In the genomic region with DNA sequence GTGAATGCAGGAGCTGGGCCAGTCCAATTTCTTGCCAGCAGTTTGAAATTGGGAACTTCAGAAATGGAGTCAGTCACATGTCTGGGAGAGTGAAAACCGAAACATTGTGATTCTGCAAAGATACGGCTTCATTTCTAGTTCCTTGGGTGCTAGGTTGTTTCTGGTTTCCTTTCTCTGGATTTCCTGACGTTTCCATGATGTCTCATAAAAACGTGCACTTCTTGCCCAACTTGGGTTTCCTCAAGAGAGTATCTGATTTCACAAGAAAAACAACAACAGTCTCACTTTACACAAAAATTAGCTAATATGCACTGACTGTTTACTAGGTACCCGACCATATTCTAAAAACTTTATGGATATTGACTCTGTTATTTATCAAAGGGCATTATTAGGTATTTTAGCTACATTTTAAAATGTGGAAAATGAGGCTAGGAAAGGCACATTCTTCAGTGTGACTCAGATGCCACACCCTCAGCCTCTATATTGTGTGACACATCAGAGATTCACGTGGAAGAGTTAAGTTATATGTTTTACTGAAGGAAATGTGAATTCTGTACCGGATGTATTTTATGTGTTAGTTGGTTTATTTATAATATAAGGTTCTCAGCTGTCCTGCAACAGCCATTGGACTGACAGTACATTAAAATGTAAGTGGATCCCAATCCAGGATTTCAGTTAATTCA, we compare ENCODE assay signal across 15 cellular contexts.
DNase-seq lines count a peak whose midpoint lies in the region; ATAC-seq and TF ChIP-seq lines count a peak whose summit lies in the region.
"Had no signal": no experiment of that assay in that cellular context is flagged by ENCODE, and none has a peak within 500 bp of the region (broad histone marks: within the 10 kb centered on the region; RNA-seq: fewer than 3 reads in every experiment).

No MANE protein-coding gene starts in this region.

- H3K23ac ChIP-seq in neuronal stem cell (ENCODE audit: low read depth, low read length, poor library complexity): no peak overlapping the region

- no peaks in the 10 kb centered on the region for H3K4me1 ChIP-seq in right cardiac atrium (ENCODE audit: control insufficient read depth, insufficient read depth, low read length)
- H3K4me1 ChIP-seq in neuronal stem cell (ENCODE audit: control insufficient read depth in 2 of 2, insufficient read depth in 1 of 2, low read depth in 1 of 2, low read length in 2 of 2): no peaks in the 10 kb centered on the region
- H3K4me1 ChIP-seq: esophagus muscularis mucosa had no signal

- H3K4ac ChIP-seq in neuronal stem cell (ENCODE audit: low read length): no peak overlapping the region

- H2BK15ac ChIP-seq in neuronal stem cell (ENCODE audit: low read length): no peak overlapping the region

- no peaks in the 10 kb centered on the region for H3K79me1 ChIP-seq in neuronal stem cell (ENCODE audit: low read depth, low read length)

- H3K9ac ChIP-seq in neuronal stem cell (ENCODE audit: low read depth, low read length, poor library complexity): no peak overlapping the region

- no peak overlapping the region for H2BK12ac ChIP-seq in neuronal stem cell (ENCODE audit: low read length)

- no peak overlapping the region for H2AK5ac ChIP-seq in neuronal stem cell (ENCODE audit: low read depth, low read length)

- H3K27me3 ChIP-seq in BJ (ENCODE audit: control insufficient read depth, insufficient read depth, low read length) (no peaks in the 10 kb centered on the region), right cardiac atrium (ENCODE audit: control insufficient read depth, insufficient read depth) (no peaks in the 10 kb centered on the region), neuronal stem cell (ENCODE audit: control insufficient read depth in 3 of 3, insufficient read depth in 3 of 3, low read depth in 1 of 3, low read length in 3 of 3) (no peaks in the 10 kb centered on the region)
- H3K27me3 ChIP-seq: esophagus muscularis mucosa had no signal

- CTCF ChIA-PET in BJ (lab: Yijun Ruan, JAX): interaction anchor here (0.6 kb wide), 1 partner anchor 1728 kb away, joined by 3 read pairs; no protein-coding TSS in a partner anchor

- H3K27ac ChIP-seq in right cardiac atrium (ENCODE audit: low read length): no peak overlapping the region
- no peak overlapping the region for H3K27ac ChIP-seq in neuronal stem cell (replicated peaks; ENCODE audit: low read length)
- H3K27ac ChIP-seq: C4-2B, esophagus muscularis mucosa had no signal

- no peaks in the 10 kb centered on the region for H3K36me3 ChIP-seq in BJ (ENCODE audit: control insufficient read depth, insufficient read depth, low read length)
- no peaks in the 10 kb centered on the region for H3K36me3 ChIP-seq in neuronal stem cell (replicated peaks in 1 of 2; ENCODE audit: control insufficient read depth in 2 of 2, insufficient read depth in 2 of 2, low read length in 2 of 2)
- H3K36me3 ChIP-seq: esophagus muscularis mucosa had no signal

- H3K4me3 ChIP-seq in BJ (ENCODE audit: low read depth, low read length): no peak overlapping the region
- no peak overlapping the region for H3K4me3 ChIP-seq in cardiac fibroblast (replicated peaks in 1 of 2; ENCODE audit: low read depth in 2 of 2, low read length in 2 of 2)
- H3K4me3 ChIP-seq in right cardiac atrium (ENCODE audit: low read length): no peak overlapping the region
- no peak overlapping the region for H3K4me3 ChIP-seq in neuronal stem cell (ENCODE audit: low read length in 2 of 2)
- H3K4me3 ChIP-seq: esophagus muscularis mucosa had no signal

- DNase-seq in BJ (ENCODE audit: low read depth) (peak; percentile 19), LoVo (ENCODE audit: low spot score) (peak; percentile 53), cardiac fibroblast (ENCODE audit: low read depth in 2 of 2) (peak; percentile 13 to 79), myocyte (ENCODE audit: low read depth) (peak; percentile 17), right cardiac atrium (no peak), neuronal stem cell (ENCODE audit: low spot score) (no peak)
- DNase-seq in activated effector memory CD4-positive, alpha-beta T cell treated with anti-CD3 and anti-CD28 coated beads, Interleukin-2, amount 50 U/mL, for 16 hours: no peak
- DNase-seq: activated CD4-positive, alpha-beta memory T cell treated with anti-CD3 and anti-CD28 coated beads, Interleukin-2, amount 10 ng/mL, durations not matched to agents 7 days and 5 days; GOT3; NCI-H146; NCI-H510A treated with DMSO at 0.1 percent for 48 hours had no signal

- ATAC-seq in right cardiac atrium (no peak), HG02840 (IDR thresholded peaks at IDR 0.05; ENCODE audit: low FRiP score, unreplicated experiment) (no peak)
- ATAC-seq: Right ventricle myocardium inferior had no signal

- H2BK5ac ChIP-seq in neuronal stem cell (ENCODE audit: low read length): no peak overlapping the region

- no peak overlapping the region for H2BK120ac ChIP-seq in neuronal stem cell (ENCODE audit: low read depth, low read length)

- TF ChIP-seq CTCF in BJ (IDR thresholded peaks at IDR 0.05; ENCODE audit: insufficient read depth, low read depth, low read length) (no peak), cardiac fibroblast (IDR thresholded peaks at IDR 0.05; ENCODE audit: low read depth, low read length) (no peak)

- WGBS in right cardiac atrium: 63% methylated on average over 7 of the region's 7 CpGs
- WGBS in neuronal stem cell (ENCODE audit: extremely low coverage in 2 of 2, insufficient read length in 2 of 2, insufficient replicate concordance in 1 of 2), 2 donors: no CpG with 5 or more reads among the region's 7 CpGs

- no peak overlapping the region for H4K8ac ChIP-seq in neuronal stem cell (ENCODE audit: low read depth, low read length)

- no peak overlapping the region for H3K4me2 ChIP-seq in neuronal stem cell (ENCODE audit: insufficient read depth, low read length, poor library complexity, severe bottlenecking)

- intact Hi-C loops in right cardiac atrium (cut with DNase I): no loop called here

- H4K91ac ChIP-seq in neuronal stem cell (ENCODE audit: low read depth, low read length, poor library complexity): no peak overlapping the region

- POLR2A ChIA-PET in BJ (lab: Charles Lee): no interaction called here

- no peak overlapping the region for H3K18ac ChIP-seq in neuronal stem cell (ENCODE audit: low read length)

- no peak overlapping the region for H3K14ac ChIP-seq in neuronal stem cell (ENCODE audit: low read length)

- H2AFZ ChIP-seq in neuronal stem cell (ENCODE audit: low read length): no peak overlapping the region

- H3K9me3 ChIP-seq in right cardiac atrium (ENCODE audit: control insufficient read depth, low read length) (no peaks in the 10 kb centered on the region), neuronal stem cell (replicated peaks in 1 of 2; ENCODE audit: control insufficient read depth in 2 of 2, insufficient read depth in 1 of 2, low read depth in 1 of 2, low read length in 2 of 2) (peaks cover 0 to 3% of the 10 kb centered on the region in 2 donors)

Comparison
In these comparisons a context has a peak if more than half of its experiments do, and no peak if none do; other contexts are left out.
1. DNase-seq: peak in BJ (single experiment), LoVo (single experiment), cardiac fibroblast (2 of 2) and myocyte (single experiment); none in right cardiac atrium (0 of 3), activated effector memory CD4-positive, alpha-beta T cell treated with anti-CD3 and anti-CD28 coated beads, Interleukin-2, amount 50 U/mL, for 16 hours (single experiment) and neuronal stem cell (single experiment).